In the genomic region with DNA sequence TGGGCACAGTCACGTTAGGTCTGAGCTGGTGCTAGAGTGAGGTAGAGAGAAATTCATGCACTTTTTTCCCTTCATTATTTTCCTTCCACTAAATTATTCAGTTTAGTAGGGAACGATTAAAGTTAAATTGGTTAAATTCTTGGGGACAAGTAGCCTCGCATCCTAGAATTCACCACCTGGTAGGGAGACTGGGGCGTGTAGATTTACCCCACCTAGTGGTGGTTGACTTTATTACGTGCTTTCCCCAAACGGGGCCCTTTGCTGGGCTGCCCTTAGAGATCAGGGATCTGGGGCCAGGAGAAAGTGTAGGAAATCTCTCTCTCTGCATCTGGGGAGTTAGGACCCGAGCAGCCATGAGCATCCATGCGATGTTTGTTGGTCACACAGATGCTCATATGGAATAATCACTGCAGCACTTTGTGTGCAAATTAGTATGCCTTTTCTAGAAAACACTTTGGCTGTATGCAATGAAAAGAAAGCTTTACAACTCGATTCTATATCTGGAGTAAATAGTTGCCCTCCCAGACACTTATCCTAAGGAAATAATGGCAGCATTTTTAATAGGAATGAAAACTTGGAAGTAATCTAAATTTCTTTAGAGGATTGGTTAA, we compare ENCODE assay signal across 9 cellular contexts.
DNase-seq lines count a peak whose midpoint lies in the region; ATAC-seq and TF ChIP-seq lines count a peak whose summit lies in the region.
"Had no signal": no experiment of that assay in that cellular context is flagged by ENCODE, and none has a peak within 500 bp of the region (broad histone marks: within the 10 kb centered on the region; RNA-seq: fewer than 3 reads in every experiment).

No MANE protein-coding gene starts in this region.

- H3K27ac ChIP-seq in naive thymus-derived CD4-positive, alpha-beta T cell (ENCODE audit: low read depth, low read length), result no peak overlapping the region

- H3K27me3 Mint-ChIP-seq in chondrocyte (ENCODE audit: low read depth), result peaks cover 29% of the 10 kb centered on the region
- H3K27me3 Mint-ChIP-seq in naive thymus-derived CD4-positive, alpha-beta T cell, result no peaks in the 10 kb centered on the region
- H3K27me3 Mint-ChIP-seq: CD4-positive, CD25-positive, alpha-beta regulatory T cell had no signal

- intact Hi-C loops in naive thymus-derived CD4-positive, alpha-beta T cell (cut with micrococcal nuclease), result loop anchor here (2.0 to 5.0 kb wide), 2 partner anchors 519 kb away; no protein-coding TSS in a partner anchor

- H3K27me3 ChIP-seq in naive thymus-derived CD4-positive, alpha-beta T cell (ENCODE audit: control insufficient read depth in 2 of 2, insufficient read depth in 2 of 2, low read length in 2 of 2), result no peaks in the 10 kb centered on the region

- H3K4me3 ChIP-seq in naive thymus-derived CD4-positive, alpha-beta T cell (ENCODE audit: low read length), result no peak overlapping the region

- H3K9me3 ChIP-seq in naive thymus-derived CD4-positive, alpha-beta T cell (ENCODE audit: control insufficient read depth in 2 of 3, low read length in 3 of 3), result no peaks in the 10 kb centered on the region

- no peak overlapping the region for H3K27ac Mint-ChIP-seq in chondrocyte (ENCODE audit: unreplicated experiment)
- no peak overlapping the region for H3K27ac Mint-ChIP-seq in naive thymus-derived CD4-positive, alpha-beta T cell

- H3K4me1 ChIP-seq in naive thymus-derived CD4-positive, alpha-beta T cell (ENCODE audit: control insufficient read depth in 2 of 2, insufficient read depth in 2 of 2, low read length in 2 of 2), result no peaks in the 10 kb centered on the region

- H3K36me3 Mint-ChIP-seq in chondrocyte (ENCODE audit: low read depth), result no peaks in the 10 kb centered on the region
- H3K36me3 Mint-ChIP-seq in naive thymus-derived CD4-positive, alpha-beta T cell, result no peaks in the 10 kb centered on the region
- H3K36me3 Mint-ChIP-seq: CD4-positive, CD25-positive, alpha-beta regulatory T cell had no signal

- POLR2A ChIA-PET in naive thymus-derived CD4-positive, alpha-beta T cell (lab: Charles Lee), result no interaction called here

- no peaks in the 10 kb centered on the region for H3K36me3 ChIP-seq in naive thymus-derived CD4-positive, alpha-beta T cell (ENCODE audit: control insufficient read depth in 2 of 3, insufficient read depth in 3 of 3, low read length in 3 of 3)

- H3K4me1 Mint-ChIP-seq in chondrocyte (ENCODE audit: low read depth), result no peaks in the 10 kb centered on the region
- peaks cover 0 to 1% (median 0%) of the 10 kb centered on the region in 7 donors for H3K4me1 Mint-ChIP-seq in naive thymus-derived CD4-positive, alpha-beta T cell

- DNase-seq in NCI-H1694 (lab: John Stamatoyannopoulos, UW) (peak; percentile 12), NCI-H1694 treated with DMSO at 0.1 percent for 48 hours (lab: John Stamatoyannopoulos, UW) (no peak), NOMO-1 treated with dmso at 0.1 percent for 144 hours (lab: John Stamatoyannopoulos, UW; ENCODE audit: unreplicated experiment) (peak; percentile 49), chondrocyte (ENCODE audit: low spot score) (no peak), NCI-H226 (no peak)
- peak in 4 of 9 donors; percentile 13 to 30 (median 18) for DNase-seq in naive thymus-derived CD4-positive, alpha-beta T cell

- ATAC-seq in GM21390 (IDR thresholded peaks at IDR 0.05; ENCODE audit: unreplicated experiment) (peak; percentile 63), GM19397 (IDR thresholded peaks at IDR 0.05; ENCODE audit: unreplicated experiment) (no peak)
- ATAC-seq in naive thymus-derived CD4-positive, alpha-beta T cell, result peak; percentile 67

- no peaks in the 10 kb centered on the region for H3K9me3 Mint-ChIP-seq in chondrocyte (ENCODE audit: low read depth)
- H3K9me3 Mint-ChIP-seq in naive thymus-derived CD4-positive, alpha-beta T cell, result no peaks in the 10 kb centered on the region
- H3K9me3 Mint-ChIP-seq: CD4-positive, CD25-positive, alpha-beta regulatory T cell had no signal

- no peak overlapping the region for H3K4me3 Mint-ChIP-seq in chondrocyte (ENCODE audit: unreplicated experiment)
- H3K4me3 Mint-ChIP-seq in naive thymus-derived CD4-positive, alpha-beta T cell, result no peak overlapping the region
- H3K4me3 Mint-ChIP-seq: CD4-positive, CD25-positive, alpha-beta regulatory T cell had no signal

- CTCF ChIA-PET in naive thymus-derived CD4-positive, alpha-beta T cell (lab: Charles Lee), result interaction anchor here (0.6 kb wide), 1 partner anchor 55 kb away, joined by 3 read pairs; no protein-coding TSS in a partner anchor

- TF ChIP-seq CTCF in chondrocyte (IDR thresholded peaks at IDR 0.05), result peak; percentile 79

Comparison
In these comparisons a context has a peak if more than half of its experiments do, and no peak if none do; other contexts are left out.
1. DNase-seq: peak in NCI-H1694 (single experiment) and NOMO-1 treated with dmso at 0.1 percent for 144 hours (single experiment); none in NCI-H1694 treated with DMSO at 0.1 percent for 48 hours (single experiment), chondrocyte (single experiment) and NCI-H226 (single experiment).